In the genomic region with DNA sequence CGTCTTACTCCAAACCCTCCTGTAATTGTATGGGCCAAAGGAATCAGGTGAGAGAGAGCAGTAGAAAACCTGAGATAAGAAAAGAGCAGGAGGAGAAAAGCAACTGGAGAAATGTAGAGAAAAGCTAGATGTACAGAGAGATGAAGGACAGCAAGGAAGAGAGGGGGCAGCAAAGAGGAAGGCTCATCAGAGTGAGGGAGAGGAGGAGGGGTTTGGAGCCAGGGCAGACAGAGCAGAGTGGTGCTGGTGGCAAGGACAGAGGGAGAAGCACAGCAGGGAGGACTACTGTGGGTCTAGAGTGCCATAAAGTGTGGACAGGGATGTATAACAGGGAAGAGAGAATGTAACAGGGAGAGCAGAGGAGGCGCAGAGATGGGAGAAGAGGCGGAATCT, we compare ENCODE assay signal across 8 cellular contexts. TPM values are rescaled to one million over a fixed set of nuclear protein-coding genes. Genes with fewer than 3 reads are reported as not detected.
A peak's percentile ranks its signal among the peaks of the same experiment; 100 is the strongest.
DNase-seq lines count a peak whose midpoint lies in the region; ATAC-seq and TF ChIP-seq lines count a peak whose summit lies in the region.
"Not testable (repeated sequence)": the region's sequence is repeated elsewhere in the genome, so short reads cannot be mapped to it uniquely, and the experiment has no call there.

No MANE protein-coding gene starts in this region.

- peaks cover 13% of the 10 kb centered on the region for H3K4me1 ChIP-seq in CD8-positive, alpha-beta T cell (ENCODE audit: insufficient read depth, low read length)
- not testable (repeated sequence) for H3K4me1 ChIP-seq in RWPE2 (ENCODE audit: insufficient read depth, poor library complexity, severe bottlenecking); neural progenitor cell
- peaks cover 18% of the 10 kb centered on the region for H3K4me1 ChIP-seq in suprapubic skin

- H4K20me1 ChIP-seq in neural progenitor cell (ENCODE audit: low read depth): not testable (repeated sequence)

- H3K79me2 ChIP-seq in neural progenitor cell (ENCODE audit: low read depth): peaks cover 21% of the 10 kb centered on the region

- not testable (repeated sequence) for H3K27me3 Mint-ChIP-seq in CD8-positive, alpha-beta T cell (ENCODE audit: low read depth); activated naive CD4-positive, alpha-beta T cell treated with anti-CD3 and anti-CD28 coated beads, Interleukin-2, amount 50 U/mL, for 24 hours; neural progenitor cell (ENCODE audit: insufficient read depth, low read depth)

- H3K27me3 ChIP-seq in CD8-positive, alpha-beta T cell (ENCODE audit: insufficient read depth, low read length); RWPE2 (ENCODE audit: insufficient read depth, poor library complexity, severe bottlenecking); neural progenitor cell; suprapubic skin: not testable (repeated sequence)

- peaks cover 19% of the 10 kb centered on the region for H3F3A ChIP-seq in neural progenitor cell (ENCODE audit: low read depth)

- peak overlapping the region; percentile 71 for H3K27ac ChIP-seq in CD8-positive, alpha-beta T cell (ENCODE audit: low read depth, low read length)
- H3K27ac ChIP-seq in RWPE2 (ENCODE audit: poor library complexity, severe bottlenecking) (peak overlapping the region; percentile 53), suprapubic skin (peak overlapping the region; percentile 36)
- not testable (repeated sequence) for H3K27ac ChIP-seq in neural progenitor cell

- CTCF ChIA-PET in CD8-positive, alpha-beta T cell (lab: Charles Lee): interaction anchor here (0.6 to 0.9 kb wide), 3 partner anchors 9 to 354 kb away, joined by 3 to 6 read pairs (median 3); no protein-coding TSS in a partner anchor

- H3K4me3 Mint-ChIP-seq in CD8-positive, alpha-beta T cell: peak overlapping the region; percentile 97
- H3K4me3 Mint-ChIP-seq in activated naive CD4-positive, alpha-beta T cell treated with anti-CD3 and anti-CD28 coated beads, Interleukin-2, amount 50 U/mL, for 24 hours: peak overlapping the region; percentile 90
- H3K4me3 Mint-ChIP-seq in neural progenitor cell: peak overlapping the region; percentile 88

- not testable (repeated sequence) for ATAC-seq in CD8-positive, alpha-beta T cell; RWPE2 (ENCODE audit: low read depth)

- peak overlapping the region; percentile 85 for H3K4me2 ChIP-seq in neural progenitor cell

- H2AFZ ChIP-seq in neural progenitor cell (replicated peaks): peak overlapping the region; percentile 81

- H3K4me3 ChIP-seq in CD8-positive, alpha-beta T cell (ENCODE audit: low read depth, low read length): peak overlapping the region; percentile 98
- peak overlapping the region; percentile 68 for H3K4me3 ChIP-seq in Jurkat, Clone E6-1 (ENCODE audit: low read length)
- H3K4me3 ChIP-seq in RWPE2 (ENCODE audit: severe bottlenecking) (peak overlapping the region; percentile 54), epithelial cell of proximal tubule (ENCODE audit: low read depth, low read length) (peak overlapping the region; percentile 56), neural progenitor cell (peak overlapping the region; percentile 77), suprapubic skin (peak overlapping the region; percentile 59)

- POLR2A ChIA-PET in CD8-positive, alpha-beta T cell (lab: Charles Lee): not testable (repeated sequence)

- peak overlapping the region; percentile 90 for H3K27ac Mint-ChIP-seq in CD8-positive, alpha-beta T cell
- peak overlapping the region; percentile 48 for H3K27ac Mint-ChIP-seq in activated naive CD4-positive, alpha-beta T cell treated with anti-CD3 and anti-CD28 coated beads, Interleukin-2, amount 50 U/mL, for 24 hours
- not testable (repeated sequence) for H3K27ac Mint-ChIP-seq in neural progenitor cell

- H3K9me3 Mint-ChIP-seq in CD8-positive, alpha-beta T cell; activated naive CD4-positive, alpha-beta T cell treated with anti-CD3 and anti-CD28 coated beads, Interleukin-2, amount 50 U/mL, for 24 hours: not testable (repeated sequence)
- H3K9me3 Mint-ChIP-seq in neural progenitor cell: peaks cover 44% of the 10 kb centered on the region

- TF ChIP-seq POLR2A in suprapubic skin (IDR thresholded peaks at IDR 0.05): not testable (repeated sequence)

- not testable (repeated sequence) for H3K9ac ChIP-seq in neural progenitor cell

- intact Hi-C loops in CD8-positive, alpha-beta T cell (cut with DNase I, micrococcal nuclease): loop anchor here (1.0 to 10.0 kb wide), 8 partner anchors 32 to 133 kb away; partner anchors contain the start of genes ZNF611 (in 2 of the 2), ZNF701 (in 2 of the 2), ZNF808 (in 2 of the 2) and ZNF83 (in 2 of the 2)

- H3K4me1 Mint-ChIP-seq in CD8-positive, alpha-beta T cell (ENCODE audit: low read depth): peaks cover 51% of the 10 kb centered on the region
- peaks cover 28% of the 10 kb centered on the region for H3K4me1 Mint-ChIP-seq in activated naive CD4-positive, alpha-beta T cell treated with anti-CD3 and anti-CD28 coated beads, Interleukin-2, amount 50 U/mL, for 24 hours
- not testable (repeated sequence) for H3K4me1 Mint-ChIP-seq in neural progenitor cell

- peaks cover 26% of the 10 kb centered on the region for H3K36me3 Mint-ChIP-seq in CD8-positive, alpha-beta T cell
- peaks cover 34% of the 10 kb centered on the region for H3K36me3 Mint-ChIP-seq in activated naive CD4-positive, alpha-beta T cell treated with anti-CD3 and anti-CD28 coated beads, Interleukin-2, amount 50 U/mL, for 24 hours
- H3K36me3 Mint-ChIP-seq in neural progenitor cell: peaks cover 35% of the 10 kb centered on the region

- not testable (repeated sequence) for DNase-seq in CD8-positive, alpha-beta T cell; Jurkat, Clone E6-1 (ENCODE audit: low read depth, low spot score); RWPE2 (ENCODE audit: low spot score); epithelial cell of proximal tubule (ENCODE audit: low read depth); suprapubic skin (ENCODE audit: low spot score in 2 of 2)
- DNase-seq in islet precursor cell: peak; percentile 63
- DNase-seq in neural progenitor cell (ENCODE audit: low spot score): peak; percentile 33

- not testable (repeated sequence) for H3K9me3 ChIP-seq in CD8-positive, alpha-beta T cell (ENCODE audit: low read length); RWPE2 (ENCODE audit: severe bottlenecking); neural progenitor cell (ENCODE audit: low read depth); suprapubic skin

- not testable (repeated sequence) for TF ChIP-seq EP300 in suprapubic skin (IDR thresholded peaks at IDR 0.05)

- WGBS in suprapubic skin: 57% methylated on average over 3 of the region's 3 CpGs

- H3K36me3 ChIP-seq in CD8-positive, alpha-beta T cell (ENCODE audit: insufficient read depth, low read length); RWPE2 (ENCODE audit: low read depth); neural progenitor cell; suprapubic skin: not testable (repeated sequence)

- not testable (repeated sequence) for TF ChIP-seq CTCF in CD8-positive, alpha-beta T cell (IDR thresholded peaks at IDR 0.05); RWPE2 (IDR thresholded peaks at IDR 0.05; ENCODE audit: poor library complexity, severe bottlenecking); suprapubic skin (IDR thresholded peaks at IDR 0.05)
- TF ChIP-seq CTCF in epithelial cell of proximal tubule (conservative IDR thresholded peaks at IDR 0.05; ENCODE audit: low read depth, low read length): peak; percentile 43
- peak; percentile 37 for TF ChIP-seq CTCF in neural progenitor cell (IDR thresholded peaks at IDR 0.05)

RNA-seq across cellular contexts. Expression of gene ZNF701, which starts 31.9 kb away (rescaled TPM):
- 10 to 100 TPM; 11.2 to 11.9 TPM for total RNA-seq in CD8-positive, alpha-beta T cell
- polyA plus RNA-seq in Jurkat, Clone E6-1 (2012; ENCODE audit: insufficient read depth, insufficient read length): not detected
- total RNA-seq in epithelial cell of proximal tubule (7.6 and 8.8 TPM in 2 replicates), neural progenitor cell (ENCODE audit: low replicate concordance) (12.9 and 16.2 TPM in 2 replicates), suprapubic skin (10 to 100 TPM; 11.7 to 16.2 (median 12.6) TPM)

RNA-seq across cellular contexts. Expression of gene ZNF83, which starts 36.2 kb away (rescaled TPM):
- 10 to 100 TPM; 49.4 to 51.2 TPM for total RNA-seq in CD8-positive, alpha-beta T cell
- 29.9 TPM for polyA plus RNA-seq in Jurkat, Clone E6-1 (2012; ENCODE audit: insufficient read depth, insufficient read length)
- total RNA-seq in epithelial cell of proximal tubule (21.8 and 46.5 TPM in 2 replicates), neural progenitor cell (ENCODE audit: low replicate concordance) (63.8 and 76.2 TPM in 2 replicates), suprapubic skin (10 to 100 TPM; 21.3 to 92.9 (median 41.4) TPM)
